Comparison of ENCODE assay signal across 8 cellular contexts in genomic region chr2:20666364-20667150, GRCh38. TPM values are rescaled to one million over a fixed set of nuclear protein-coding genes. Genes with fewer than 3 reads are reported as not detected.
A peak's percentile ranks its signal among the peaks of the same experiment; 100 is the strongest.
DNase-seq lines count a peak whose midpoint lies in the region; ATAC-seq lines count a peak whose summit lies in the region.

TSS of gene GDF7 (plus strand) at chr2:20667144. CDS start at chr2:20667240, 96 bp downstream.

- no peaks in the 10 kb centered on the region for H3K36me3 Mint-ChIP-seq in activated naive CD8-positive, alpha-beta T cell treated with anti-CD3 and anti-CD28 coated beads, Interleukin-2, amount 50 U/mL, for 24 hours (ENCODE audit: low read depth)

- no peak within 1 kb of the TSS for H3K27ac Mint-ChIP-seq in activated naive CD8-positive, alpha-beta T cell treated with anti-CD3 and anti-CD28 coated beads, Interleukin-2, amount 50 U/mL, for 24 hours

- peaks cover 76% of the 10 kb centered on the region for H3K27me3 Mint-ChIP-seq in activated naive CD8-positive, alpha-beta T cell treated with anti-CD3 and anti-CD28 coated beads, Interleukin-2, amount 50 U/mL, for 24 hours

- no peak within 1 kb of the TSS for H3K27ac ChIP-seq in iPS-20b (ENCODE audit: low read length)

- H3K4me1 ChIP-seq in iPS-20b (ENCODE audit: insufficient read depth, low read length): peaks cover 2% of the 10 kb centered on the region; the same call in 1 of the 2 replicates

- H3K27me3 ChIP-seq in iPS-20b (ENCODE audit: insufficient read depth, low read length): peaks cover 97% of the 10 kb centered on the region

- no peaks in the 10 kb centered on the region for H3K9me3 ChIP-seq in iPS-20b (ENCODE audit: insufficient read depth, low read depth, low read length)

- H3K4me1 Mint-ChIP-seq in activated naive CD8-positive, alpha-beta T cell treated with anti-CD3 and anti-CD28 coated beads, Interleukin-2, amount 50 U/mL, for 24 hours: peaks cover 12% of the 10 kb centered on the region

- ATAC-seq in HG03175 (IDR thresholded peaks at IDR 0.05; ENCODE audit: unreplicated experiment): peak; percentile 21
- no peak for ATAC-seq in activated naive CD8-positive, alpha-beta T cell treated with anti-CD3 and anti-CD28 coated beads, Interleukin-2, amount 50 U/mL, for 24 hours

- peak within 1 kb of the TSS; percentile 64 for H3K4me3 ChIP-seq in iPS-20b (ENCODE audit: low read length)

- DNase-seq in GM03348 (ENCODE audit: low spot score) (peak; percentile 31), SIG-M5 treated with dmso at 0.1 percent for 504 hours (lab: John Stamatoyannopoulos, UW; ENCODE audit: unreplicated experiment) (no peak), NOMO-1 treated with dmso at 0.1 percent for 144 hours (lab: John Stamatoyannopoulos, UW; ENCODE audit: unreplicated experiment) (no peak), occipital lobe (lab: John Stamatoyannopoulos, UW) (no peak)
- no peak for DNase-seq in activated naive CD8-positive, alpha-beta T cell treated with anti-CD3 and anti-CD28 coated beads, Interleukin-2, amount 50 U/mL, for 24 hours
- peak; percentile 44 for DNase-seq in stimulated activated CD8-positive, alpha-beta memory T cell treated with anti-CD3 and anti-CD28 coated beads, Interleukin-4, amount 100 ng/mL, for 48 hours

- peak within 1 kb of the TSS; percentile 70 for H3K4me3 Mint-ChIP-seq in activated naive CD8-positive, alpha-beta T cell treated with anti-CD3 and anti-CD28 coated beads, Interleukin-2, amount 50 U/mL, for 24 hours

- H3K36me3 ChIP-seq in iPS-20b (ENCODE audit: insufficient read depth, low read depth, low read length): no peaks in the 10 kb centered on the region

- H3K9me3 Mint-ChIP-seq in activated naive CD8-positive, alpha-beta T cell treated with anti-CD3 and anti-CD28 coated beads, Interleukin-2, amount 50 U/mL, for 24 hours: no peaks in the 10 kb centered on the region

- no peak within 1 kb of the TSS for H3K9ac ChIP-seq in iPS-20b (ENCODE audit: low read depth, low read length)

RNA-seq across cellular contexts. Expression of gene GDF7, which starts in this region (rescaled TPM):
- 0.16 TPM for total RNA-seq in occipital lobe

Comparison
In these comparisons a context has a peak if more than half of its experiments do, and no peak if none do; other contexts are left out.
1. DNase-seq: peak in GM03348 (single experiment) and stimulated activated CD8-positive, alpha-beta memory T cell treated with anti-CD3 and anti-CD28 coated beads, Interleukin-4, amount 100 ng/mL, for 48 hours (single experiment); none in activated naive CD8-positive, alpha-beta T cell treated with anti-CD3 and anti-CD28 coated beads, Interleukin-2, amount 50 U/mL, for 24 hours (single experiment), SIG-M5 treated with dmso at 0.1 percent for 504 hours (single experiment), NOMO-1 treated with dmso at 0.1 percent for 144 hours (single experiment) and occipital lobe (single experiment).